ENCODE assay signal across 21 cellular contexts in the genomic region with DNA sequence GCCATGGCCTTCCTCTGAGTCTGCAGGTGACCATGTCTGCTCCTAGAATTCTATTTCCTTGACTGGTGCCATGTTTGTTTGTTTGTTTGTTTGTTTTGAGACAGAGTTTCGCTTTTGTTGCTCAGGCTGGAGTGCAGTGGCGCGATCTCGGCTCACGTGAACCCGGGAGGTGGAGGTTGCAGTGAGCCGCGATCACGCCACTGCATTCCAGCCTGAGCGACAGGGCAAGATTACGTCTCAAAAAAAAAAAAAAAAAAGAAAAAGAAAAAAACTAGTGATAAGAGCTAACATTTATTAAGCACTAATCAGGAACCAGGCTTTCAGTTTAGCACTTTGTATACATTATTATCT. TPM values are rescaled to one million over a fixed set of nuclear protein-coding genes. Genes with fewer than 3 reads are reported as not detected.
DNase-seq lines count a peak whose midpoint lies in the region; ATAC-seq and TF ChIP-seq lines count a peak whose summit lies in the region.
"Had no signal": no experiment of that assay in that cellular context is flagged by ENCODE, and none has a peak within 500 bp of the region (broad histone marks: within the 10 kb centered on the region; RNA-seq: fewer than 3 reads in every experiment).

No MANE protein-coding gene starts in this region.

- TF ChIP-seq CTCF in hepatocyte (IDR thresholded peaks at IDR 0.05; ENCODE audit: poor library complexity) (no peak), neutrophil (IDR thresholded peaks at IDR 0.05) (no peak), upper lobe of left lung (IDR thresholded peaks at IDR 0.05) (no peak)

- H3K4me1 ChIP-seq in right cardiac atrium (ENCODE audit: control insufficient read depth, insufficient read depth, low read length), result no peaks in the 10 kb centered on the region
- H3K4me1 ChIP-seq in hepatocyte (ENCODE audit: insufficient read depth), result peaks cover 4% of the 10 kb centered on the region
- H3K4me1 ChIP-seq in neutrophil (ENCODE audit: control insufficient read depth in 1 of 2, insufficient read depth in 1 of 2, low read depth in 1 of 2, low read length in 1 of 2), result peaks cover 12 to 18% of the 10 kb centered on the region in 2 experiments
- peaks cover 0 to 12% (median 0%) of the 10 kb centered on the region in 4 donors for H3K4me1 ChIP-seq in upper lobe of left lung
- H3K4me1 ChIP-seq: BLaER1, SJCRH30 had no signal

- peaks cover 8% of the 10 kb centered on the region for H3K4me1 Mint-ChIP-seq in activated T-helper 1 cell treated with anti-CD3 and anti-CD28 coated beads, Interleukin-12 subunit alpha, Interleukin-12 subunit beta, Interleukin-2, Interleukin-4 antibody, amounts not matched to agents 30 ng/mL and 10 ng/mL and 1 ng/mL, durations not matched to agents 14 hours and 24 hours and 36 hours (ENCODE audit: low read depth)

- ATAC-seq in right cardiac atrium, result no peak
- no peak for ATAC-seq in left cardiac atrium
- no peak for ATAC-seq in upper lobe of left lung (ENCODE audit: low FRiP score in 2 of 2)
- ATAC-seq: HCT116, PC-3 had no signal

- H3K27ac Mint-ChIP-seq in activated T-helper 1 cell treated with anti-CD3 and anti-CD28 coated beads, Interleukin-12 subunit alpha, Interleukin-12 subunit beta, Interleukin-2, Interleukin-4 antibody, amounts not matched to agents 30 ng/mL and 10 ng/mL and 1 ng/mL, durations not matched to agents 14 hours and 24 hours and 36 hours, result no peak overlapping the region
- H3K27ac Mint-ChIP-seq: CD8-positive, alpha-beta memory T cell had no signal

- H3K4me3 Mint-ChIP-seq in activated T-helper 1 cell treated with anti-CD3 and anti-CD28 coated beads, Interleukin-12 subunit alpha, Interleukin-12 subunit beta, Interleukin-2, Interleukin-4 antibody, amounts not matched to agents 30 ng/mL and 10 ng/mL and 1 ng/mL, durations not matched to agents 14 hours and 24 hours and 36 hours, result no peak overlapping the region
- H3K4me3 Mint-ChIP-seq: CD8-positive, alpha-beta memory T cell had no signal

- H3K79me2 ChIP-seq in hepatocyte, result peaks cover 7% of the 10 kb centered on the region

- H3K9me3 ChIP-seq in right cardiac atrium (ENCODE audit: control insufficient read depth, low read length), result no peaks in the 10 kb centered on the region
- H3K9me3 ChIP-seq in hepatocyte (ENCODE audit: low read depth), result no peaks in the 10 kb centered on the region
- no peaks in the 10 kb centered on the region for H3K9me3 ChIP-seq in neutrophil
- H3K9me3 ChIP-seq in upper lobe of left lung, result no peaks in the 10 kb centered on the region
- H3K9me3 ChIP-seq: BLaER1, SJCRH30 had no signal

- H3K27me3 Mint-ChIP-seq in activated T-helper 1 cell treated with anti-CD3 and anti-CD28 coated beads, Interleukin-12 subunit alpha, Interleukin-12 subunit beta, Interleukin-2, Interleukin-4 antibody, amounts not matched to agents 30 ng/mL and 10 ng/mL and 1 ng/mL, durations not matched to agents 14 hours and 24 hours and 36 hours (ENCODE audit: insufficient read depth), result no peaks in the 10 kb centered on the region
- H3K27me3 Mint-ChIP-seq: CD8-positive, alpha-beta memory T cell had no signal

- H4K20me1 ChIP-seq in hepatocyte (ENCODE audit: insufficient read depth, poor library complexity, severe bottlenecking), result peaks cover 4% of the 10 kb centered on the region
- H4K20me1 ChIP-seq: BLaER1 had no signal

- no peak overlapping the region for H2AFZ ChIP-seq in hepatocyte

- H3K9me2 ChIP-seq in hepatocyte (replicated peaks; ENCODE audit: insufficient read depth), result no peaks in the 10 kb centered on the region

- H3K36me3 Mint-ChIP-seq in activated T-helper 1 cell treated with anti-CD3 and anti-CD28 coated beads, Interleukin-12 subunit alpha, Interleukin-12 subunit beta, Interleukin-2, Interleukin-4 antibody, amounts not matched to agents 30 ng/mL and 10 ng/mL and 1 ng/mL, durations not matched to agents 14 hours and 24 hours and 36 hours (ENCODE audit: low read depth), result peaks cover 8% of the 10 kb centered on the region

- H3K36me3 ChIP-seq in hepatocyte (replicated peaks; ENCODE audit: insufficient read depth, low read depth) (no peaks in the 10 kb centered on the region), neutrophil (peaks cover 14% of the 10 kb centered on the region), upper lobe of left lung (peaks cover 0 to 6% (median 0%) of the 10 kb centered on the region in 4 donors)
- H3K36me3 ChIP-seq: BLaER1 had no signal

- no peaks in the 10 kb centered on the region for H3K9me3 Mint-ChIP-seq in activated T-helper 1 cell treated with anti-CD3 and anti-CD28 coated beads, Interleukin-12 subunit alpha, Interleukin-12 subunit beta, Interleukin-2, Interleukin-4 antibody, amounts not matched to agents 30 ng/mL and 10 ng/mL and 1 ng/mL, durations not matched to agents 14 hours and 24 hours and 36 hours
- H3K9me3 Mint-ChIP-seq: CD8-positive, alpha-beta memory T cell had no signal

- WGBS in right cardiac atrium, result 50% methylated on average over 11 of the region's 11 CpGs
- 70% methylated on average over 11 of the region's 11 CpGs for WGBS in hepatocyte (ENCODE audit: low lambda C conversion rate, missing lambda C conversion rate)
- WGBS in upper lobe of left lung, 2 donors, result 80 to 87% methylated on average over 11 of the region's 11 CpGs

- DNase-seq in right cardiac atrium (no peak), left cardiac atrium (no peak), hepatocyte (ENCODE audit: low spot score) (peak; percentile 17), upper lobe of left lung (no peak), D341Med (ENCODE audit: low spot score) (no peak), mucosa of gallbladder (ENCODE audit: low spot score) (no peak)
- DNase-seq in activated T-helper 1 cell treated with anti-CD3 and anti-CD28 coated beads, Interleukin-12 subunit alpha, Interleukin-12 subunit beta, Interleukin-2, Interleukin-4 antibody, amounts not matched to agents 30 ng/mL and 10 ng/mL and 1 ng/mL, durations not matched to agents 14 hours and 24 hours and 36 hours (ENCODE audit: low spot score), result no peak
- DNase-seq: 8988T; CD8-positive, alpha-beta memory T cell; DMS 273 treated with DMSO at 0.1 percent for 48 hours; KG1; NCI-H1048; NCI-H146; NCI-H2081; NCI-H510A; NCI-H82; PC-3; SJCRH30 had no signal

- no peak for TF ChIP-seq EP300 in upper lobe of left lung (IDR thresholded peaks at IDR 0.05)

- H3K4me3 ChIP-seq in right cardiac atrium (ENCODE audit: low read length) (no peak overlapping the region), hepatocyte (no peak overlapping the region), neutrophil (ENCODE audit: low read depth in 1 of 2, low read length in 1 of 2) (no peak overlapping the region), upper lobe of left lung (no peak overlapping the region)
- H3K4me3 ChIP-seq: BLaER1, SJCRH30 had no signal

- intact Hi-C loops in right cardiac atrium (cut with DNase I) (no loop called here), left cardiac atrium (cut with DNase I) (no loop called here)
- intact Hi-C loops in activated T-helper 1 cell treated with anti-CD3 and anti-CD28 coated beads, Interleukin-12 subunit alpha, Interleukin-12 subunit beta, Interleukin-2, Interleukin-4 antibody, amounts not matched to agents 30 ng/mL and 10 ng/mL and 1 ng/mL, durations not matched to agents 14 hours and 24 hours and 36 hours (cut with micrococcal nuclease), result no loop called here

- H3K27ac ChIP-seq in right cardiac atrium (ENCODE audit: low read length) (peak overlapping the region; percentile 45), hepatocyte (peak overlapping the region; percentile 85), neutrophil (peak overlapping the region; percentile 63), upper lobe of left lung (peak overlapping the region; percentile 27 to 58 (median 52))
- H3K27ac ChIP-seq: BLaER1, SJCRH30 had no signal

- TF ChIP-seq POLR2A in upper lobe of left lung (IDR thresholded peaks at IDR 0.05), result no peak

- H3K27me3 ChIP-seq in right cardiac atrium (ENCODE audit: control insufficient read depth, insufficient read depth) (no peaks in the 10 kb centered on the region), hepatocyte (no peaks in the 10 kb centered on the region), neutrophil (no peaks in the 10 kb centered on the region), upper lobe of left lung (no peaks in the 10 kb centered on the region)
- H3K27me3 ChIP-seq: BLaER1, SJCRH30 had no signal

- no peak overlapping the region for H3K4me2 ChIP-seq in hepatocyte
- H3K4me2 ChIP-seq: BLaER1 had no signal

RNA-seq across cellular contexts. Expression of gene SAT1, which starts 7.1 kb away (rescaled TPM):
- total RNA-seq in right cardiac atrium (100 to 1,000 TPM; 275 to 486 (median 317) TPM), left cardiac atrium (100 to 1,000 TPM; 291 to 408 TPM), hepatocyte (1,753 and 1,822 TPM in 2 replicates), upper lobe of left lung (1,000 to 10,000 TPM in 4 of 6 donors, 100 to 1,000 TPM in 2; 657 to 1,891 (median 1,145) TPM), mucosa of gallbladder (303 TPM)
- polyA plus RNA-seq in right cardiac atrium (523 TPM), hepatocyte (2,173 and 2,458 TPM in 2 replicates)
- 71.8 and 74.8 TPM in 2 replicates for total RNA-seq in activated T-helper 1 cell treated with anti-CD3 and anti-CD28 coated beads, Interleukin-12 subunit alpha, Interleukin-12 subunit beta, Interleukin-2, Interleukin-4 antibody, amounts not matched to agents 30 ng/mL and 10 ng/mL and 1 ng/mL, durations not matched to agents 14 hours and 24 hours and 36 hours

RNA-seq across cellular contexts. Expression of gene ACOT9, which starts 47.0 kb away (rescaled TPM):
- total RNA-seq in right cardiac atrium (10 to 100 TPM; 33.5 to 50.2 (median 38.3) TPM), left cardiac atrium (10 to 100 TPM; 42.4 to 50.6 TPM), hepatocyte (26.9 and 38.5 TPM in 2 replicates), upper lobe of left lung (10 to 100 TPM; 40.3 to 54.5 (median 45.1) TPM), mucosa of gallbladder (30.6 TPM)
- polyA plus RNA-seq in right cardiac atrium (42.3 TPM), hepatocyte (35.9 and 47.6 TPM in 2 replicates)
- 58.3 and 60.3 TPM in 2 replicates for total RNA-seq in activated T-helper 1 cell treated with anti-CD3 and anti-CD28 coated beads, Interleukin-12 subunit alpha, Interleukin-12 subunit beta, Interleukin-2, Interleukin-4 antibody, amounts not matched to agents 30 ng/mL and 10 ng/mL and 1 ng/mL, durations not matched to agents 14 hours and 24 hours and 36 hours
